In the genomic region with DNA sequence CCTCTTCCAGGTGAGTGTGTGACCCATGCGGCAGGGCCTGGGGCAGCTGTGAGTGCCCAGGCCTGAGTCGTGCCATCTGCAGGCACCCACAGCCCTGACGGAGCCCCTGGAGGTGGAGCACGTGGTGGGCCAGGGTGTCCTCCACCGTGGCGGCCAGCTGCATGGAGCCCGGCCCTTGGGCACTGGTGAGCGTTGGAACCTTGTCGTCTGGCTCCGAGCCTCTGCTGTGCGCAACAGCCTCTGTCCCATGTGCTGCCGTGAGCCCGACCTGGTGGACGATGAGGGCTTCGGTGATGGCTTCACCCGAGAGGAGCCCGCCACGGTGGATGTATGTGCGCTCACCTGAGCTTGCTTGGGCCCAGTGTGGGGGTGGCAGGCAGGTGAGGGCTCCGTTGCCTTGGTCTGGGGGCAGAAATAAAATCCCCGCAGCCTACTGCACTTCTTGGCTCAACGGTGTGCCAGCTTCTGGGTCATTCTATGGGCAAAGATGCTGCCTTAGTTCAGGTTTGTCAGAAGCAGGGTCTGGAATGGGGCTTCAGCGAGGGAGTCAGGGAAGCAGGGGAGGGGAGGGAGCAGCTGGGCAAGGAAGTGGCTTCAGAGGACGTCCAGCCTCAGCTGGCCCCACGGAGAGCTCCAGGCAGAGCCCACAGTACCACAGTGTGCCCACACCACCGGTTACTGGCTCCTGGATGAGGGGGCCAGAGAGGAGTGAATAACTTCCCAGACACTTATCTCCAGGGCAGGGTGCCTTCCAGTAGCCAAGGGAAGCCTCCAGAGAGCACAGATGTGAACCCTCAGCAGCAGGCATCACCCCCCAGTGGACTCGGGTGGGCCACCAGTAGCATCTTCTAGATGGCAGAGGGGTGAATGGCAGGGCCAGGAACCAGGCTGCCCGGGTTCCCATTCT, we compare ENCODE assay signal across 8 cellular contexts. TPM values are rescaled to one million over a fixed set of nuclear protein-coding genes. Genes with fewer than 3 reads are reported as not detected.
DNase-seq lines count a peak whose midpoint lies in the region; ATAC-seq and TF ChIP-seq lines count a peak whose summit lies in the region.

No MANE protein-coding gene starts in this region.

- peak overlapping the region; percentile 82 for H3K4me3 ChIP-seq in suprapubic skin

- peak overlapping the region; percentile 85 for H3K27ac Mint-ChIP-seq in activated CD4-positive, alpha-beta T cell treated with anti-CD3 and anti-CD28 coated beads, Interleukin-2, amount 10 ng/mL, durations not matched to agents 24 days and 14 days
- H3K27ac Mint-ChIP-seq in activated naive CD8-positive, alpha-beta T cell: peak overlapping the region; percentile 87

- TF ChIP-seq POLR2A in suprapubic skin (IDR thresholded peaks at IDR 0.05): no peak

- no peak for TF ChIP-seq CTCF in suprapubic skin (IDR thresholded peaks at IDR 0.05)

- H3K9me3 ChIP-seq in suprapubic skin: no peaks in the 10 kb centered on the region

- H3K4me1 Mint-ChIP-seq in activated CD4-positive, alpha-beta T cell treated with anti-CD3 and anti-CD28 coated beads, Interleukin-2, amount 10 ng/mL, durations not matched to agents 24 days and 14 days: peaks cover 39% of the 10 kb centered on the region
- peaks cover 49% of the 10 kb centered on the region for H3K4me1 Mint-ChIP-seq in activated naive CD8-positive, alpha-beta T cell (ENCODE audit: low read depth)

- no peaks in the 10 kb centered on the region for H3K27me3 ChIP-seq in suprapubic skin

- H3K9me3 Mint-ChIP-seq in activated CD4-positive, alpha-beta T cell treated with anti-CD3 and anti-CD28 coated beads, Interleukin-2, amount 10 ng/mL, durations not matched to agents 24 days and 14 days: no peaks in the 10 kb centered on the region
- no peaks in the 10 kb centered on the region for H3K9me3 Mint-ChIP-seq in activated naive CD8-positive, alpha-beta T cell (ENCODE audit: low read depth)

- H3K4me1 ChIP-seq in suprapubic skin: peaks cover 79% of the 10 kb centered on the region

- no peak overlapping the region for H3K27ac ChIP-seq in suprapubic skin

- peak overlapping the region; percentile 94 for H3K4me3 Mint-ChIP-seq in activated CD4-positive, alpha-beta T cell treated with anti-CD3 and anti-CD28 coated beads, Interleukin-2, amount 10 ng/mL, durations not matched to agents 24 days and 14 days
- H3K4me3 Mint-ChIP-seq in activated naive CD8-positive, alpha-beta T cell: peak overlapping the region; percentile 91

- no peak for ATAC-seq in HG02973 (IDR thresholded peaks at IDR 0.05; ENCODE audit: unreplicated experiment)
- ATAC-seq in GM18511 (IDR thresholded peaks at IDR 0.05; ENCODE audit: unreplicated experiment): no peak

- H3K27me3 Mint-ChIP-seq in activated CD4-positive, alpha-beta T cell treated with anti-CD3 and anti-CD28 coated beads, Interleukin-2, amount 10 ng/mL, durations not matched to agents 24 days and 14 days: no peaks in the 10 kb centered on the region
- no peaks in the 10 kb centered on the region for H3K27me3 Mint-ChIP-seq in activated naive CD8-positive, alpha-beta T cell

- 63% methylated on average over 12 of the region's 28 CpGs for WGBS in suprapubic skin

- H3K36me3 ChIP-seq in suprapubic skin: peaks cover 18% of the 10 kb centered on the region

- no peak for TF ChIP-seq EP300 in suprapubic skin (IDR thresholded peaks at IDR 0.05)

- no peak for DNase-seq in activated CD4-positive, alpha-beta T cell treated with anti-CD3 and anti-CD28 coated beads, Interleukin-2, amount 10 ng/mL, durations not matched to agents 24 days and 14 days
- no peak for DNase-seq in activated CD4-positive, alpha-beta T cell treated with anti-CD3 and anti-CD28 coated beads, Interleukin-2, amount 50 U/mL, for 48 hours
- DNase-seq in islet precursor cell (peak; percentile 62), suprapubic skin (ENCODE audit: low spot score in 2 of 2) (peak in 1 of 2 donors; percentile 65)
- no peak for DNase-seq in effector CD8-positive, alpha-beta T cell (lab: John Stamatoyannopoulos, UW)

- peaks cover 30% of the 10 kb centered on the region for H3K36me3 Mint-ChIP-seq in activated CD4-positive, alpha-beta T cell treated with anti-CD3 and anti-CD28 coated beads, Interleukin-2, amount 10 ng/mL, durations not matched to agents 24 days and 14 days (ENCODE audit: low read depth)
- H3K36me3 Mint-ChIP-seq in activated naive CD8-positive, alpha-beta T cell: no peaks in the 10 kb centered on the region

- intact Hi-C loops in activated CD4-positive, alpha-beta T cell treated with anti-CD3 and anti-CD28 coated beads, Interleukin-2, amount 10 ng/mL, durations not matched to agents 24 days and 14 days (cut with micrococcal nuclease): loop anchor here (10.0 kb wide), 2 partner anchors 386 to 454 kb away; partner anchors contain the start of genes KNTC1, RSRC2 and SBNO1

RNA-seq across cellular contexts. Expression of gene ARL6IP4, which starts 1.2 kb away (rescaled TPM):
- 150 and 160 TPM in 2 replicates for total RNA-seq in activated CD4-positive, alpha-beta T cell treated with anti-CD3 and anti-CD28 coated beads, Interleukin-2, amount 10 ng/mL, durations not matched to agents 24 days and 14 days
- 100 to 1,000 TPM in 3 of 4 donors, 10 to 100 TPM in 1; 87.5 to 149 (median 114) TPM for total RNA-seq in suprapubic skin

RNA-seq across cellular contexts. Expression of gene OGFOD2, which starts 4.2 kb away (rescaled TPM):
- total RNA-seq in activated CD4-positive, alpha-beta T cell treated with anti-CD3 and anti-CD28 coated beads, Interleukin-2, amount 10 ng/mL, durations not matched to agents 24 days and 14 days: 22.7 and 23.4 TPM in 2 replicates
- total RNA-seq in suprapubic skin: 10 to 100 TPM in 3 of 4 donors, 1 to 10 TPM in 1; 9.9 to 27.0 (median 13.5) TPM

RNA-seq across cellular contexts. Expression of gene ABCB9, which starts 13.0 kb away (rescaled TPM):
- 3.7 and 4.1 TPM in 2 replicates for total RNA-seq in activated CD4-positive, alpha-beta T cell treated with anti-CD3 and anti-CD28 coated beads, Interleukin-2, amount 10 ng/mL, durations not matched to agents 24 days and 14 days
- 1 to 10 TPM; 2.7 to 9.5 (median 7.4) TPM for total RNA-seq in suprapubic skin
